In the genomic region with DNA sequence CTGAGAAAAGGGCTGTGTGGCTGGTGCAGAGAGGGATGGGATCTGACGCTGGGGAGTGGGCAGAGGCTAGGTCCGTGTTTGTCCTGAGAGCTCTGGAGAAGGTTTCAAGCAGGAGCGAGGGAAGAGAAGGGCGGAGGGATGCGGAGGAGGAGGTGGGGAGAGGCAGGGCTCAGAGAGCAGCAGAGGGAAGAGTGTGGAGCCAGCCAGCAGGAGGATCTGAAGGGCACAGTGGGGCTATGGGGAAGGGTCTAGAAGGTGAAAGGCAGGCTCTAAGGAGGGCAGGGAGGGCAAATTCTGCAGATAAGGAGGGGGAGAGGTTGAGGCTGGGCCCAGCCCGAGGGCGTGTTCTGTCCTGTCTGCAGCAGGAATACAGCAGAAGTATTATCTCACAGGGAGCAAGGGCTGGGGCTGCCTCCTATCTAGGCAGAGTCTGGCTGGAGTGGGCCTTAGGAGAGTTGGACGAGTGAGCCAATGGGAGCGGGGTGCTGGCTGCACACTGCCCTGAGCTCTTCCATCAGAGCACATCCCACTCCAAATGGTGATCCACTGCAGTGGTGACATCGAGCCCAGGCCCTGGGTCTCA, we compare ENCODE assay signal across 1 cellular context.
TF ChIP-seq lines count a peak whose summit lies in the region.

No MANE protein-coding gene starts in this region.

TF ChIP-seq in HCT116, 20 proteins besides CTCF, POLR2A, EP300 and RAD21 (continued from another document):
- TF ChIP-seq, protein P1, sequence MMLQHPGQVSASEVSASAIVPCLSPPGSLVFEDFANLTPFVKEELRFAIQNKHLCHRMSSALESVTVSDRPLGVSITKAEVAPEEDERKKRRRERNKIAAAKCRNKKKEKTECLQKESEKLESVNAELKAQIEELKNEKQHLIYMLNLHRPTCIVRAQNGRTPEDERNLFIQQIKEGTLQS (IDR thresholded peaks at IDR 0.05) = no peak
- TF ChIP-seq ELF1 (IDR thresholded peaks at IDR 0.05; ENCODE audit: borderline replicate concordance, low read depth) = no peak
- no peak for TF ChIP-seq POLR2AphosphoS5 (IDR thresholded peaks at IDR 0.05; ENCODE audit: low read depth, low read length)
- TF ChIP-seq SRF (IDR thresholded peaks at IDR 0.05; ENCODE audit: low read depth) = no peak
- no peak for TF ChIP-seq MAX (IDR thresholded peaks at IDR 0.05)
- TF ChIP-seq ZNF274 (IDR thresholded peaks at IDR 0.05; ENCODE audit: low read depth, low read length) = no peak
- no peak for TF ChIP-seq SIN3A (IDR thresholded peaks at IDR 0.05; ENCODE audit: low read depth)
- TF ChIP-seq CBX3 (IDR thresholded peaks at IDR 0.05; ENCODE audit: low read depth) = no peak
- TF ChIP-seq JUND (IDR thresholded peaks at IDR 0.05) = no peak
- no peak for TF ChIP-seq EZH2phosphoT487 (IDR thresholded peaks at IDR 0.05; ENCODE audit: borderline replicate concordance)
- TF ChIP-seq REST (IDR thresholded peaks at IDR 0.05; ENCODE audit: low read depth) = no peak
- no peak for TF ChIP-seq ZFX (IDR thresholded peaks at IDR 0.05)
- no peak for TF ChIP-seq EZH2 (IDR thresholded peaks at IDR 0.05)
- TF ChIP-seq, protein P2, sequence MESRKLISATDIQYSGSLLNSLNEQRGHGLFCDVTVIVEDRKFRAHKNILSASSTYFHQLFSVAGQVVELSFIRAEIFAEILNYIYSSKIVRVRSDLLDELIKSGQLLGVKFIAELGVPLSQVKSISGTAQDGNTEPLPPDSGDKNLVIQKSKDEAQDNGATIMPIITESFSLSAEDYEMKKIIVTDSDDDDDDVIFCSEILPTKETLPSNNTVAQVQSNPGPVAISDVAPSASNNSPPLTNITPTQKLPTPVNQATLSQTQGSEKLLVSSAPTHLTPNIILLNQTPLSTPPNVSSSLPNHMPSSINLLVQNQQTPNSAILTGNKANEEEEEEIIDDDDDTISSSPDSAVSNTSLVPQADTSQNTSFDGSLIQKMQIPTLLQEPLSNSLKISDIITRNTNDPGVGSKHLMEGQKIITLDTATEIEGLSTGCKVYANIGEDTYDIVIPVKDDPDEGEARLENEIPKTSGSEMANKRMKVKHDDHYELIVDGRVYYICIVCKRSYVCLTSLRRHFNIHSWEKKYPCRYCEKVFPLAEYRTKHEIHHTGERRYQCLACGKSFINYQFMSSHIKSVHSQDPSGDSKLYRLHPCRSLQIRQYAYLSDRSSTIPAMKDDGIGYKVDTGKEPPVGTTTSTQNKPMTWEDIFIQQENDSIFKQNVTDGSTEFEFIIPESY (IDR thresholded peaks at IDR 0.05; ENCODE audit: extremely low read depth, insufficient replicate concordance, low read length) = no peak
- no peak for TF ChIP-seq EGR1 (IDR thresholded peaks at IDR 0.05; ENCODE audit: low read depth)
- no peak for TF ChIP-seq CEBPB (IDR thresholded peaks at IDR 0.05; ENCODE audit: low read depth)
